In genomic region chr7:110371709-110372108, GRCh38 we compare ENCODE assay signal across 29 cellular contexts.
"Had no signal": no experiment of that assay in that cellular context is flagged by ENCODE, and none has a peak within 500 bp of the region (broad histone marks: within the 10 kb centered on the region; RNA-seq: fewer than 3 reads in every experiment).

No MANE protein-coding gene starts in this region.

- H3K4me3 Mint-ChIP-seq: naive thymus-derived CD4-positive, alpha-beta T cell; natural killer cell treated with Interleukin-12 subunit alpha and Interleukin-12 subunit beta and Interleukin-15 and Interleukin-18, amount 100 ng/mL, for 72 hours; stimulated activated naive B cell treated with anti-CD40 and anti-IgM and Interleukin-4, amounts not matched to agents 10 μg/mL and 1 μg/mL and 100 μg/mL, for 72 hours had no signal

- DNase-seq: head of caudate nucleus; hippocampal formation; kidney glomerular epithelial cell; left colon; left lung; lower lobe of right lung; mammary epithelial cell; mesendoderm; midbrain; mucosa of descending colon; naive thymus-derived CD4-positive, alpha-beta T cell; nucleus accumbens; retina; right cardiac atrium; stimulated activated CD4-positive, alpha-beta T cell treated with anti-CD3 and anti-CD28 coated beads, Interleukin-12 subunit alpha, Interleukin-12 subunit beta, amount 100 ng/mL, for 4 hours; stimulated activated CD4-positive, alpha-beta T cell treated with anti-CD3 and anti-CD28 coated beads, Interleukin-15, amount 100 ng/mL, for 24 hours; stimulated activated CD4-positive, alpha-beta T cell treated with anti-CD3 and anti-CD28 coated beads, Interleukin-2, amount 100 ng/mL, for 24 hours; stimulated activated CD4-positive, alpha-beta T cell treated with anti-CD3 and anti-CD28 coated beads, Interleukin-4, amount 100 ng/mL, for 1 hour; stimulated activated naive B cell treated with anti-CD40 and anti-IgM and Interleukin-4, amounts not matched to agents 10 μg/mL and 1 μg/mL and 100 μg/mL, for 72 hours; stimulated activated naive CD8-positive, alpha-beta T cell treated with anti-CD3 and anti-CD28 coated beads, Interleukin-15, Interleukin-2, amounts not matched to agents 100 U/mL and 50 U/mL, for 24 hours; stomach; testis; thyroid gland; transverse colon; upper lobe of right lung had no signal

- H3K27ac Mint-ChIP-seq: naive thymus-derived CD4-positive, alpha-beta T cell; natural killer cell treated with Interleukin-12 subunit alpha and Interleukin-12 subunit beta and Interleukin-15 and Interleukin-18, amount 100 ng/mL, for 72 hours; stimulated activated naive B cell treated with anti-CD40 and anti-IgM and Interleukin-4, amounts not matched to agents 10 μg/mL and 1 μg/mL and 100 μg/mL, for 72 hours had no signal

- H3K36me3 Mint-ChIP-seq: naive thymus-derived CD4-positive, alpha-beta T cell; natural killer cell treated with Interleukin-12 subunit alpha and Interleukin-12 subunit beta and Interleukin-15 and Interleukin-18, amount 100 ng/mL, for 72 hours; stimulated activated naive B cell treated with anti-CD40 and anti-IgM and Interleukin-4, amounts not matched to agents 10 μg/mL and 1 μg/mL and 100 μg/mL, for 72 hours had no signal

- ATAC-seq: left colon; left lung; lower lobe of right lung; mucosa of descending colon; naive thymus-derived CD4-positive, alpha-beta T cell; natural killer cell treated with Interleukin-12 subunit alpha and Interleukin-12 subunit beta and Interleukin-15 and Interleukin-18, amount 100 ng/mL, for 72 hours; right cardiac atrium; sciatic nerve; stimulated activated naive B cell treated with anti-CD40 and anti-IgM and Interleukin-4, amounts not matched to agents 10 μg/mL and 1 μg/mL and 100 μg/mL, for 72 hours; stimulated activated naive CD8-positive, alpha-beta T cell treated with anti-CD3 and anti-CD28 coated beads, Interleukin-15, Interleukin-2, amounts not matched to agents 100 U/mL and 50 U/mL, for 24 hours; upper lobe of right lung had no signal

- H3K36me3 ChIP-seq: left lung, lower lobe of right lung, stomach, thyroid gland, transverse colon, upper lobe of right lung had no signal

- H3K79me2 ChIP-seq: parathyroid adenoma had no signal

- H2AFZ ChIP-seq: parathyroid adenoma had no signal

- H3K4me1 ChIP-seq: left lung, lower lobe of right lung, parathyroid adenoma, stomach, testis, transverse colon, upper lobe of right lung had no signal

- H3K27me3 ChIP-seq: left lung, stomach, testis, thyroid gland, transverse colon, upper lobe of right lung had no signal

- H3K9ac ChIP-seq: parathyroid adenoma had no signal

- H3K4me3 ChIP-seq: left lung, lower lobe of right lung, mucosa of descending colon, skin epidermis, stomach, testis, thyroid gland, transverse colon, upper lobe of right lung had no signal

- H3K27me3 Mint-ChIP-seq: natural killer cell treated with Interleukin-12 subunit alpha and Interleukin-12 subunit beta and Interleukin-15 and Interleukin-18, amount 100 ng/mL, for 72 hours; stimulated activated naive B cell treated with anti-CD40 and anti-IgM and Interleukin-4, amounts not matched to agents 10 μg/mL and 1 μg/mL and 100 μg/mL, for 72 hours had no signal

- H3K27ac ChIP-seq: left lung, lower lobe of right lung, parathyroid adenoma, skin epidermis, stomach, testis, transverse colon, upper lobe of right lung had no signal

- H3K4me1 Mint-ChIP-seq: naive thymus-derived CD4-positive, alpha-beta T cell; stimulated activated naive B cell treated with anti-CD40 and anti-IgM and Interleukin-4, amounts not matched to agents 10 μg/mL and 1 μg/mL and 100 μg/mL, for 72 hours had no signal

- H3K9me3 ChIP-seq: lower lobe of right lung, mucosa of descending colon, stomach, testis, thyroid gland, transverse colon, upper lobe of right lung had no signal
